Comparison of ENCODE assay signal across 18 cellular contexts in the genomic region with DNA sequence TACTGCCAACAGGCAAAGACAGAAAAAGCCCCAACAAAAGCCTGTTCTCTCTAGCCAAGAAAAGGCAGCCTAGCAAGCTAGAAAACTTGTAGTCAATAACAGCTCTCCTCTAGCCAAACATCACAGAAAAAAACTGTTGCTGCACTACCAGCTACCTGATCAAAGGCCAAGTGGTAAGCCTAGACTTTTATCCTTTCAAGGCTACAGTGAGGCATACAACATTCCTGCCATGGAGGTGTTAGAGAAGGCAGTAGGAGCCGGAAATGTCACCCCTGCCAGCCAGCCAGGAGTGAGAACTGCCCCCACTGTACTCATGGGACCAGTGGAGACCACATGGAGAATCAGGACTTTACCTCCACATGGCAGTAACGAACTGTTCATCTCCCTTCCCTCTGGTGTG. TPM values are rescaled to one million over a fixed set of nuclear protein-coding genes. Genes with fewer than 3 reads are reported as not detected.
DNase-seq lines count a peak whose midpoint lies in the region; FAIRE-seq and TF ChIP-seq lines count a peak whose summit lies in the region.
"Had no signal": no experiment of that assay in that cellular context is flagged by ENCODE, and none has a peak within 500 bp of the region (broad histone marks: within the 10 kb centered on the region; RNA-seq: fewer than 3 reads in every experiment).

No MANE protein-coding gene starts in this region.

- no peaks in the 10 kb centered on the region for H3K27me3 Mint-ChIP-seq in nephron progenitor cell (ENCODE audit: low read depth, poor library complexity)
- H3K27me3 Mint-ChIP-seq: CD4-positive, alpha-beta memory T cell had no signal

- 88% methylated on average over 2 of the region's 2 CpGs; no CpG with 5 or more reads in 1 of the 2 experiments for WGBS in H1 (ENCODE audit: extremely low coverage in 1 of 2, insufficient coverage in 1 of 2, insufficient read length in 1 of 2, insufficient replicate concordance in 2 of 2, low coverage in 1 of 2, low lambda C conversion rate in 2 of 2, missing lambda C conversion rate in 1 of 2), 2 experiments
- WGBS in liver, result 80% methylated on average over 2 of the region's 2 CpGs

- H3K27ac Mint-ChIP-seq in nephron progenitor cell, result peak overlapping the region; percentile 34
- H3K27ac Mint-ChIP-seq: HFFc6 had no signal

- H3K4me2 ChIP-seq in H1 (ENCODE audit: insufficient read depth in 1 of 2, low read depth in 2 of 2, low read length in 2 of 2), result no peak overlapping the region
- H3K4me2 ChIP-seq in Karpas-422 (ENCODE audit: low read depth, low read length, poor library complexity, severe bottlenecking), result no peak overlapping the region

- H4K91ac ChIP-seq in H1 (replicated peaks; ENCODE audit: insufficient read length, low read length), result no peak overlapping the region

- no peak overlapping the region for H3K14ac ChIP-seq in H1 (ENCODE audit: insufficient read length)

- no peak overlapping the region for H3K9ac ChIP-seq in H1 (replicated peaks in 1 of 4; ENCODE audit: extremely low read depth in 1 of 4, low read depth in 3 of 4, low read length in 3 of 4)
- no peak overlapping the region for H3K9ac ChIP-seq in liver (ENCODE audit: low read depth in 1 of 2, low read length in 2 of 2)
- H3K9ac ChIP-seq in Karpas-422 (ENCODE audit: low read length), result no peak overlapping the region

- no peak overlapping the region for H3K4me3 Mint-ChIP-seq in nephron progenitor cell
- H3K4me3 Mint-ChIP-seq: CD4-positive, alpha-beta memory T cell; HFFc6 had no signal

- no peaks in the 10 kb centered on the region for H3K36me3 ChIP-seq in H1 (ENCODE audit: control insufficient read depth in 2 of 4, insufficient read depth in 4 of 4, low read length in 3 of 4)
- no peaks in the 10 kb centered on the region for H3K36me3 ChIP-seq in liver (ENCODE audit: control insufficient read depth in 4 of 4, insufficient read depth in 3 of 4, low read depth in 1 of 4, low read length in 3 of 4)
- no peaks in the 10 kb centered on the region for H3K36me3 ChIP-seq in Karpas-422 (ENCODE audit: insufficient read depth, low read length)
- H3K36me3 ChIP-seq: BE2C had no signal

- TF ChIP-seq EP300 in H1 (IDR thresholded peaks at IDR 0.05; ENCODE audit: borderline replicate concordance in 1 of 2, low read depth in 2 of 2, low read length in 2 of 2), result no peak

- H3K27ac ChIP-seq in H1 (ENCODE audit: low read depth, low read length) (no peak overlapping the region), liver (ENCODE audit: low read depth in 1 of 2, low read length in 2 of 2) (no peak overlapping the region), Karpas-422 (ENCODE audit: low read length) (no peak overlapping the region)
- H3K27ac ChIP-seq: C4-2B, HL-60 had no signal

- H3K23ac ChIP-seq in H1 (ENCODE audit: insufficient read length), result no peak overlapping the region

- no peaks in the 10 kb centered on the region for H3K79me1 ChIP-seq in H1 (ENCODE audit: low read depth, low read length)

- TF ChIP-seq CTCF in H1 (IDR thresholded peaks at IDR 0.05; ENCODE audit: control extremely low read depth in 1 of 3, insufficient read depth in 1 of 3, low read depth in 1 of 3, low read length in 3 of 3), result no peak
- no peak for TF ChIP-seq CTCF in liver (IDR thresholded peaks at IDR 0.05; ENCODE audit: low read depth, low read length, missing input control)
- no peak for TF ChIP-seq CTCF in nephron progenitor cell (IDR thresholded peaks at IDR 0.05)
- no peak for TF ChIP-seq CTCF in foreskin fibroblast (IDR thresholded peaks at IDR 0.05; ENCODE audit: low read depth, low read length)

- peaks cover 13% of the 10 kb centered on the region for H3K36me3 Mint-ChIP-seq in nephron progenitor cell (ENCODE audit: low read depth)

- no peak overlapping the region for H2BK5ac ChIP-seq in H1 (ENCODE audit: low read depth, low read length)

- no peak overlapping the region for H4K5ac ChIP-seq in H1 (ENCODE audit: insufficient read length, low read depth, low read length)

- no peaks in the 10 kb centered on the region for H3K4me1 Mint-ChIP-seq in nephron progenitor cell

- H3K9me3 ChIP-seq in H1 (ENCODE audit: insufficient read depth in 2 of 2, low read depth in 1 of 2, low read length in 1 of 2), result no peaks in the 10 kb centered on the region
- H3K9me3 ChIP-seq in liver (ENCODE audit: control insufficient read depth in 4 of 4, low read length in 3 of 4), result no peaks in the 10 kb centered on the region
- no peaks in the 10 kb centered on the region for H3K9me3 ChIP-seq in Karpas-422 (ENCODE audit: low read length)
- H3K9me3 ChIP-seq: BE2C had no signal

- H2BK12ac ChIP-seq in H1 (ENCODE audit: low read depth, low read length), result 0 out of 2 replicates have a peak overlapping the region, but pooled peaks have one; percentile 35

- TF ChIP-seq RAD21 in H1 (IDR thresholded peaks at IDR 0.05 in 1 of 2, conservative IDR thresholded peaks at IDR 0.05 in 1 of 2; ENCODE audit: low read depth in 2 of 2, low read length in 2 of 2) (no peak), liver (IDR thresholded peaks at IDR 0.05) (no peak)

- no peak overlapping the region for H2BK15ac ChIP-seq in H1 (ENCODE audit: low read length)

- H4K20me1 ChIP-seq in H1 (replicated peaks in 1 of 2; ENCODE audit: control insufficient read depth in 1 of 2, insufficient read depth in 2 of 2, low read length in 2 of 2), result peaks cover 0 to 2% of the 10 kb centered on the region in 2 experiments
- H4K20me1 ChIP-seq in Karpas-422 (ENCODE audit: insufficient read depth, low read depth, low read length), result no peaks in the 10 kb centered on the region

- H3K27me3 ChIP-seq in H1 (replicated peaks in 1 of 4; ENCODE audit: control insufficient read depth in 3 of 4, extremely low read depth in 1 of 4, insufficient read depth in 3 of 4, low read length in 3 of 4), result no peaks in the 10 kb centered on the region
- no peaks in the 10 kb centered on the region for H3K27me3 ChIP-seq in liver (ENCODE audit: control insufficient read depth in 4 of 4, insufficient read depth in 4 of 4, low read length in 3 of 4)
- H3K27me3 ChIP-seq in Karpas-422 (ENCODE audit: low read length), result no peaks in the 10 kb centered on the region
- H3K27me3 ChIP-seq: BE2C had no signal

- no peak overlapping the region for H3K56ac ChIP-seq in H1 (replicated peaks; ENCODE audit: insufficient read length, low read depth, low read length)

- no peak for TF ChIP-seq POLR2A in H1 (IDR thresholded peaks at IDR 0.05; ENCODE audit: control extremely low read depth in 1 of 2, low read depth in 2 of 2, low read length in 2 of 2)

- no peak for FAIRE-seq in H1 (lab: Jason Lieb, UNC)
- FAIRE-seq: A204.1, GM12878, GM18507 had no signal

- H3K9me3 Mint-ChIP-seq in nephron progenitor cell, result no peaks in the 10 kb centered on the region
- H3K9me3 Mint-ChIP-seq: CD4-positive, alpha-beta memory T cell; HFFc6 had no signal

- no peak overlapping the region for H3K4ac ChIP-seq in H1 (replicated peaks; ENCODE audit: insufficient read length, low read depth, low read length)

- CTCF ChIA-PET in H1 (lab: Charles Lee; ENCODE audit: partially characterized antibody), result interaction anchor here (0.8 kb wide), 1 partner anchor 60 kb away, joined by 3 read pairs; no protein-coding TSS in a partner anchor

- H3K4me1 ChIP-seq in H1 (replicated peaks in 1 of 4; ENCODE audit: control insufficient read depth in 3 of 4, insufficient read depth in 4 of 4, low read length in 3 of 4) (no peaks in the 10 kb centered on the region), liver (ENCODE audit: control insufficient read depth in 4 of 4, insufficient read depth in 4 of 4, low read length in 3 of 4) (peaks cover 0 to 12% (median 7%) of the 10 kb centered on the region in 4 donors), Karpas-422 (ENCODE audit: low read length) (no peaks in the 10 kb centered on the region)
- H3K4me1 ChIP-seq: BE2C had no signal

- H3K18ac ChIP-seq in H1 (ENCODE audit: extremely low read depth, low read length), result no peak overlapping the region

- POLR2A ChIA-PET in H1 (lab: Charles Lee; ENCODE audit: partially characterized antibody), result interaction anchor here (1.3 kb wide), 1 partner anchor 34 kb away, joined by 4 read pairs; no protein-coding TSS in a partner anchor

- H3K4me3 ChIP-seq in H1 (ENCODE audit: extremely low read depth in 1 of 4, insufficient read depth in 2 of 4, low read depth in 3 of 4, low read length in 4 of 4) (no peak overlapping the region), liver (ENCODE audit: low read depth in 1 of 3, low read length in 3 of 3) (no peak overlapping the region), foreskin fibroblast (ENCODE audit: low read depth in 1 of 2, low read length in 2 of 2) (no peak overlapping the region), Karpas-422 (ENCODE audit: low read length) (no peak overlapping the region)
- H3K4me3 ChIP-seq: GM12878 had no signal

- H3K9me2 ChIP-seq in Karpas-422 (replicated peaks; ENCODE audit: insufficient read depth, low read length), result no peaks in the 10 kb centered on the region

- H3K79me2 ChIP-seq in H1 (ENCODE audit: control insufficient read depth in 1 of 2, insufficient read depth in 2 of 2, low read length in 2 of 2) (no peaks in the 10 kb centered on the region), Karpas-422 (ENCODE audit: low read length) (no peaks in the 10 kb centered on the region)

- H3K23me2 ChIP-seq in H1 (ENCODE audit: low read depth, low read length), result no peaks in the 10 kb centered on the region

- H2BK120ac ChIP-seq in H1 (replicated peaks; ENCODE audit: low read depth, low read length), result no peak overlapping the region

- H2AK5ac ChIP-seq in H1 (ENCODE audit: low read depth, low read length), result no peak overlapping the region

- H2AFZ ChIP-seq in H1 (ENCODE audit: low read length) (no peak overlapping the region), Karpas-422 (ENCODE audit: low read length) (no peak overlapping the region)

- H4K8ac ChIP-seq in H1 (ENCODE audit: extremely low read depth, insufficient read depth, low read length), result no peak overlapping the region

- DNase-seq in H1 (ENCODE audit: low read depth in 1 of 2, low spot score in 2 of 2), result no peak
- DNase-seq in nephron progenitor cell, result no peak
- DNase-seq in foreskin fibroblast, result no peak
- no peak for DNase-seq in activated CD4-positive, CD25-positive, alpha-beta regulatory T cell treated with anti-CD3 and anti-CD28 coated beads, Interleukin-2, amount 50 U/mL, for 72 hours
- DNase-seq in Karpas-422, result no peak
- DNase-seq in NCI-H2171 treated with DMSO at 0.1 percent for 48 hours (lab: John Stamatoyannopoulos, UW), result no peak
- DNase-seq: BE2C; CD4-positive, alpha-beta memory T cell; DMS79; HCEC 1CT; HFFc6; IMR-90 had no signal

- H2BK20ac ChIP-seq in H1 (ENCODE audit: low read length), result no peak overlapping the region

RNA-seq across cellular contexts. Expression of a gene that starts 31.2 kb away (rescaled TPM):
- total RNA-seq in H1 (2021; fragmentation: NEBNext Ultra II Directional; extraction: Animal tissue kit (Norgen Biotek cat#: 25700)), result 4.2 and 5.3 TPM in 2 replicates
- 1.4 and 2.0 TPM in 2 replicates for polyA plus RNA-seq in H1 (2011; rRNA removed)
- polyA plus RNA-seq in H1 (2011; cell fraction: cytosol; rRNA removed), result 1.9 TPM
- polyA plus RNA-seq in H1 (2011; cell fraction: nucleus; rRNA removed), result 2.2 TPM
- 2.5 to 3.1 TPM (median 2.6 TPM) in 4 replicates for polyA plus RNA-seq in H1 (2012, experiment 1 of 2)
- polyA plus RNA-seq in H1 (2012, experiment 2 of 2), result 0.80 TPM
- polyA plus RNA-seq in H1 (2013, experiment 1 of 2), result 5.3 TPM
- polyA plus RNA-seq in H1 (2013, experiment 2 of 2), result 6.2 TPM
- 1.4 and 1.6 TPM in 2 replicates for polyA minus RNA-seq in H1 (2011; rRNA and poly(A)+ RNA removed)
- polyA minus RNA-seq in H1 (2011; cell fraction: cytosol; rRNA and poly(A)+ RNA removed), result 5.4 TPM
- 3.9 TPM for polyA minus RNA-seq in H1 (2011; cell fraction: nucleus; rRNA and poly(A)+ RNA removed)
- 10 to 100 TPM in 1 of 2 donors, 1 to 10 TPM in 1; 6.2 to 11.3 TPM for total RNA-seq in liver
- polyA plus RNA-seq in liver, result 1 to 10 TPM; 4.8 to 9.3 TPM
- 3.0 and 8.9 TPM in 2 replicates for total RNA-seq in Karpas-422 (2014; rRNA removed; shearing (Covaris generic); ENCODE audit: low replicate concordance)

RNA-seq across cellular contexts. Expression of a gene that starts 51.6 kb away (rescaled TPM):
- 20.3 and 21.5 TPM in 2 replicates for total RNA-seq in H1 (2021; fragmentation: NEBNext Ultra II Directional; extraction: Animal tissue kit (Norgen Biotek cat#: 25700))
- polyA plus RNA-seq in H1 (2011; rRNA removed) (22.0 and 39.0 TPM in 2 replicates), liver (1 to 10 TPM; 4.1 to 6.7 TPM)
- 36.0 TPM for polyA plus RNA-seq in H1 (2011; cell fraction: cytosol; rRNA removed)
- 26.5 TPM for polyA plus RNA-seq in H1 (2011; cell fraction: nucleus; rRNA removed)
- 27.0 to 32.2 TPM (median 29.5 TPM) in 4 replicates for polyA plus RNA-seq in H1 (2012, experiment 1 of 2)
- 9.9 TPM for polyA plus RNA-seq in H1 (2012, experiment 2 of 2)
- 10.4 TPM for polyA plus RNA-seq in H1 (2013, experiment 1 of 2)
- polyA plus RNA-seq in H1 (2013, experiment 2 of 2), result 9.0 TPM
- 67.4 and 71.1 TPM in 2 replicates for polyA minus RNA-seq in H1 (2011; rRNA and poly(A)+ RNA removed)
- polyA minus RNA-seq in H1 (2011; cell fraction: cytosol; rRNA and poly(A)+ RNA removed), result 18.8 TPM
- polyA minus RNA-seq in H1 (2011; cell fraction: nucleus; rRNA and poly(A)+ RNA removed), result 30.4 TPM
- 10 to 100 TPM in 1 of 2 donors, 1 to 10 TPM in 1; 2.8 to 12.0 TPM for total RNA-seq in liver
- total RNA-seq in Karpas-422 (2014; rRNA removed; shearing (Covaris generic); ENCODE audit: low replicate concordance), result 4.5 and 14.0 TPM in 2 replicates
